Comparison of ENCODE assay signal across 1 cellular context in the genomic region with DNA sequence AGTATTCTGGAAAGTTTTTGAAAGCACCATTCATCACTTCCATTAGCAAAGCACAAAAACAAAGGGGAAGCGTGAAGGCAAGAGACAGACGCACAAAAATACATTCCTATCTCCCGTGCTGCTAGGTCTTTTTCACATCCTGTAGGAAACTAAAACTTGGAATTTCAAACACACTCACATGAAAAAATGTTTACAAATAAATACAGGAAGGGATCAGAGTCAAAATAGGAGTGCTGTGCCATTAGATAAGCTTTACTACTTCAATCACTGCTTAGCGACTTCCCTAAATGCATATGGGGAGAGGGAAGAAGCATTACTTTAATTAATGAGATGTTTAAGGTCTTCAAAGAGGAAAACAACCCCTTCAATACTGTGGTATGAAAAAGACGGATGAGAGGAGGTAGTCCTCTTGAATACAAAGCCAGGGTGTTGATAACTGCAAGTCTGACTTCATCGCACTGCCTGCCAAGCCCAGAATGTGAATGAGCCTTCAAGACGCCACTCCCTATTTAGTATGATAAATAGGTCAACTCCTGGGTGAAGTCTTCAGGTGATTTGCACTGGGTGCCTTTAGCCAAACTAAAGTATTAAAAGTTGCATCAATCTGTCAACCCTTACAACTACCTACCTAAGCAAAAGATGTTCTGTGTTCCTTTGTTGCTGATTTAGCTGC.
TF ChIP-seq lines count a peak whose summit lies in the region.

No MANE protein-coding gene starts in this region.

TF ChIP-seq in GM23338, 12 proteins besides CTCF, POLR2A, EP300 and RAD21 (continued from another document):
- no peak for TF ChIP-seq ZNF462 (CRISPR knock-in tag; IDR thresholded peaks at IDR 0.05)
- TF ChIP-seq ZNF331 (CRISPR knock-in tag; IDR thresholded peaks at IDR 0.05; ENCODE audit: low read depth): no peak
- no peak for TF ChIP-seq POLR2AphosphoS5 (IDR thresholded peaks at IDR 0.05; ENCODE audit: low read depth)
- no peak for TF ChIP-seq ETS1 (IDR thresholded peaks at IDR 0.05)
- no peak for TF ChIP-seq STAT1 (IDR thresholded peaks at IDR 0.05; ENCODE audit: unreplicated experiment)
- no peak for TF ChIP-seq ZNF114 (CRISPR knock-in tag; IDR thresholded peaks at IDR 0.05)
